In the genomic region with DNA sequence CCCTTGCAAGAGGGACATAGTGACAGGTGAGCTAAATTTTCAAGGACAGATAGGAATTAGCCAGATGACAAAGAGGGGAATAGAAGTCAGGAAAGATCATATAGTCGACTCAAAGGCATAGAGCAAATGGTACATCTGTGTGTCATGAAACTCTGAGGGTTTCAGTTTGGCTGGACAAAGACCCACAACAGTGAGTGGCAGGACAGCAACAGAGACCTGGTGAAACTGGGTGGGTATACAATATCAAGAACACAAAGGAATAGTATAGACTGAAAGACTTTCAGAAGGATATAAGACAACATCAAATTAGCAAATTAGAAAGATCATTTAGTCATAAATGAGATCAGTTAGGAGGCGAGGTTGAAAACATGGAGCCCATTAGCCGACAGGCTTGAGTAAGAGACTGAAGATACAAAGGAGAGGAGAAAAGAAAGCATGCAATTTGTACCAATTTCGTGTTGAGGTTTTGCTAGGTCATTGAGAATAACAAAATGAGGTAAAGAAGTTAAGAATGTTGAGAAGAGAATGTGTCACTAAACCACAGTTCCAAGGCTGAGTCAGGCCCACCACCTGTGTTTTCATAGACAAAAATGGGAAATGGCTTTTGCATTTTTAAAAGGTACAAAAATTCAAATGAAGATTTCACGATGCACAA, we compare ENCODE assay signal across 16 cellular contexts.
DNase-seq lines count a peak whose midpoint lies in the region; ATAC-seq, FAIRE-seq and TF ChIP-seq lines count a peak whose summit lies in the region.
"Had no signal": no experiment of that assay in that cellular context is flagged by ENCODE, and none has a peak within 500 bp of the region (broad histone marks: within the 10 kb centered on the region; RNA-seq: fewer than 3 reads in every experiment).

No MANE protein-coding gene starts in this region.

- H3K4me1 Mint-ChIP-seq in activated T-cell treated with anti-CD3 and anti-CD28 coated beads, Interleukin-2, amount 50 U/mL, for 24 hours (ENCODE audit: low read depth), result peaks cover 8% of the 10 kb centered on the region
- H3K4me1 Mint-ChIP-seq: neural crest cell had no signal

- H3K9me3 ChIP-seq in smooth muscle cell (replicated peaks; ENCODE audit: low read depth), result no peaks in the 10 kb centered on the region
- H3K9me3 ChIP-seq: left ventricle myocardium inferior had no signal

- H3K36me3 Mint-ChIP-seq in activated T-cell treated with anti-CD3 and anti-CD28 coated beads, Interleukin-2, amount 50 U/mL, for 24 hours (ENCODE audit: low read depth), result no peaks in the 10 kb centered on the region

- H2AFZ ChIP-seq in smooth muscle cell (ENCODE audit: low read depth), result no peak overlapping the region

- intact Hi-C loops in Right ventricle myocardium superior (cut with DNase I), result no loop called here

- no peaks in the 10 kb centered on the region for H4K20me1 ChIP-seq in smooth muscle cell (ENCODE audit: low read depth)

- FAIRE-seq in bronchial epithelial cell (lab: Jason Lieb, UNC), result no peak
- FAIRE-seq: endometrium had no signal

- no peak overlapping the region for H3K4me3 Mint-ChIP-seq in activated T-cell treated with anti-CD3 and anti-CD28 coated beads, Interleukin-2, amount 50 U/mL, for 24 hours
- H3K4me3 Mint-ChIP-seq: neural crest cell had no signal

- peak overlapping the region; percentile 56 for H3K27ac ChIP-seq in smooth muscle cell (ENCODE audit: low read depth)
- H3K27ac ChIP-seq: heart left ventricle, left ventricle myocardium inferior had no signal

- no peaks in the 10 kb centered on the region for H3K27me3 Mint-ChIP-seq in activated T-cell treated with anti-CD3 and anti-CD28 coated beads, Interleukin-2, amount 50 U/mL, for 24 hours

- no peak overlapping the region for H3K9ac ChIP-seq in smooth muscle cell (ENCODE audit: low read depth)

- no peak overlapping the region for H3K4me3 ChIP-seq in bronchial epithelial cell (ENCODE audit: low read depth, low read length)
- no peak overlapping the region for H3K4me3 ChIP-seq in smooth muscle cell
- H3K4me3 ChIP-seq: heart left ventricle, left ventricle myocardium inferior had no signal

- no peaks in the 10 kb centered on the region for H3K9me3 Mint-ChIP-seq in activated T-cell treated with anti-CD3 and anti-CD28 coated beads, Interleukin-2, amount 50 U/mL, for 24 hours

- H3K27me3 ChIP-seq in bronchial epithelial cell (ENCODE audit: control insufficient read depth, insufficient read depth, low read length) (no peaks in the 10 kb centered on the region), smooth muscle cell (ENCODE audit: low read depth) (no peaks in the 10 kb centered on the region)
- H3K27me3 ChIP-seq: heart left ventricle had no signal

- 80% methylated on average over 5 of the region's 5 CpGs for WGBS in smooth muscle cell (ENCODE audit: low lambda C conversion rate)

- TF ChIP-seq CTCF in bronchial epithelial cell (IDR thresholded peaks at IDR 0.05; ENCODE audit: insufficient read depth, low read length, severe bottlenecking), result no peak
- TF ChIP-seq CTCF in smooth muscle cell (IDR thresholded peaks at IDR 0.05; ENCODE audit: borderline replicate concordance, insufficient read depth, poor library complexity, severe bottlenecking), result no peak

- no peak overlapping the region for H3K4me2 ChIP-seq in smooth muscle cell

- H3F3A ChIP-seq in smooth muscle cell (ENCODE audit: low read depth), result no peaks in the 10 kb centered on the region

- no peaks in the 10 kb centered on the region for H3K79me2 ChIP-seq in smooth muscle cell (ENCODE audit: low read depth)

- H3K27ac Mint-ChIP-seq in activated T-cell treated with anti-CD3 and anti-CD28 coated beads, Interleukin-2, amount 50 U/mL, for 24 hours, result no peak overlapping the region

- H3K36me3 ChIP-seq in bronchial epithelial cell (ENCODE audit: control insufficient read depth, insufficient read depth, low read length) (no peaks in the 10 kb centered on the region), smooth muscle cell (ENCODE audit: low read depth) (no peaks in the 10 kb centered on the region)
- H3K36me3 ChIP-seq: heart left ventricle, left ventricle myocardium inferior had no signal

- peak; percentile 22 to 27 for DNase-seq in activated T-cell treated with anti-CD3 and anti-CD28 coated beads, Interleukin-2, amount 50 U/mL, for 48 hours
- DNase-seq in activated T-cell treated with anti-CD3 and anti-CD28 coated beads, Interleukin-2, amount 50 U/mL, for 24 hours, result no peak
- DNase-seq in LHCN-M2 (ENCODE audit: low read depth) (peak; percentile 91), bronchial epithelial cell (ENCODE audit: low read depth) (peak; percentile 15), smooth muscle cell (lab: John Stamatoyannopoulos, UW; ENCODE audit: unreplicated experiment) (no peak), SW 1271 (lab: John Stamatoyannopoulos, UW) (no peak), Right ventricle myocardium superior (no peak), HT-29 (ENCODE audit: low spot score) (no peak)
- DNase-seq: DMS79, heart left ventricle, left ventricle myocardium inferior, NCI-H1436 treated with DMSO at 0.1 percent for 48 hours, SHP77 treated with DMSO at 0.1 percent for 48 hours had no signal

- H3K4me1 ChIP-seq in smooth muscle cell (ENCODE audit: low read depth), result no peaks in the 10 kb centered on the region
- H3K4me1 ChIP-seq: heart left ventricle, left ventricle myocardium inferior had no signal

- ATAC-seq in Right ventricle myocardium superior (ENCODE audit: poor library complexity), result no peak
- ATAC-seq: HCT116, heart left ventricle had no signal

Comparison
In these comparisons a context has a peak if more than half of its experiments do, and no peak if none do; other contexts are left out.
1. DNase-seq: peak in activated T-cell treated with anti-CD3 and anti-CD28 coated beads, Interleukin-2, amount 50 U/mL, for 48 hours (2 of 2), LHCN-M2 (single experiment) and bronchial epithelial cell (single experiment); none in activated T-cell treated with anti-CD3 and anti-CD28 coated beads, Interleukin-2, amount 50 U/mL, for 24 hours (single experiment), smooth muscle cell (single experiment), SW 1271 (0 of 2), Right ventricle myocardium superior (single experiment) and HT-29 (single experiment).